ENCODE assay signal across 32 cellular contexts in the genomic region with DNA sequence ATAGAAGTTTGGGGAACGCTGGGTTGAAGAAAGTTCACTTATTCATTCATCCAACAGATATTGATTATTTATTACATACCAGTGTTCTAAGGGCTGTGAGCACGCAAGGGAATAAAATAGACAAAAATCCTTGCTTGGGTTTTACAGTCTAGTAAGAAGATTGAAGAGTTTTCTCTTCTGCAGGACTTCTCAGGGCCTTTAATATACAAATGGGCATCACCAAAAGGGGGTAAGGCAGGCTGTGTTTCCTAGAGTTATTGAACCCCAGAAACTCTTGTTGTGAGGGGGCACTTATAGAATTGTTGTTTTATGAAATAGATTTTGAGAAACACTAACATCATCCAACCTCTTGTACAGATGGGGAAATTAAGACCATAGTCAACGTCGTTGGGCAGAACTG.
"Had no signal": no experiment of that assay in that cellular context is flagged by ENCODE, and none has a peak within 500 bp of the region (broad histone marks: within the 10 kb centered on the region; RNA-seq: fewer than 3 reads in every experiment).

No MANE protein-coding gene starts in this region.

- H3K9me3 ChIP-seq: MG63 had no signal

- DNase-seq: Karpas-422, MG63, MM.1S, NCI-H1048, NCI-H1092, NCI-H1092 treated with DMSO at 0.1 percent for 48 hours, NCI-H1105, NCI-H1105 treated with DMSO at 0.1 percent for 48 hours, NCI-H1417, NCI-H1417 treated with DMSO at 0.1 percent for 48 hours, NCI-H1436, NCI-H1436 treated with DMSO at 0.1 percent for 48 hours, NCI-H146, NCI-H1694, NCI-H1694 treated with DMSO at 0.1 percent for 48 hours, NCI-H187, NCI-H187 treated with DMSO at 0.1 percent for 48 hours, NCI-H1930, NCI-H2029, NCI-H2029 treated with DMSO at 0.1 percent for 48 hours, NCI-H2081, NCI-H2081 treated with DMSO at 0.1 percent for 48 hours, NCI-H2107, NCI-H2171, NCI-H2171 treated with DMSO at 0.1 percent for 48 hours, NCI-H2227 treated with DMSO at 0.1 percent for 48 hours, NCI-H345, NCI-H446, NCI-H446 treated with DMSO at 0.1 percent for 48 hours, NCI-H510A, NCI-H510A treated with DMSO at 0.1 percent for 48 hours, NCI-H524 had no signal

- H3K4me3 ChIP-seq: MG63 had no signal

- H3K27me3 ChIP-seq: MG63 had no signal

- H3K36me3 ChIP-seq: MG63 had no signal
